20 cellular contexts compared by ENCODE assay signal in genomic region chr22:40553014-40553579, GRCh38.
"Had no signal": no experiment of that assay in that cellular context is flagged by ENCODE, and none has a peak within 500 bp of the region (broad histone marks: within the 10 kb centered on the region; RNA-seq: fewer than 3 reads in every experiment).

No MANE protein-coding gene starts in this region.

- H3K27me3 ChIP-seq: hepatocyte, sigmoid colon, tibial artery had no signal

- ATAC-seq: activated naive CD4-positive, alpha-beta T cell treated with anti-CD3 and anti-CD28 coated beads, Interleukin-2, amount 50 U/mL, for 72 hours; activated T-cell treated with anti-CD3 and anti-CD28 coated beads, Interleukin-2, amount 50 U/mL, for 72 hours; lower lobe of right lung; stimulated activated naive B cell treated with anti-CD40 and anti-IgM and Interleukin-4, amounts not matched to agents 10 μg/mL and 1 μg/mL and 100 μg/mL, for 72 hours had no signal

- H3K4me3 ChIP-seq: hepatocyte, lower lobe of right lung, sigmoid colon, tibial artery had no signal

- H3K4me3 Mint-ChIP-seq: activated T-cell treated with anti-CD3 and anti-CD28 coated beads, Interleukin-2, amount 50 U/mL, for 72 hours; nephron progenitor cell; stimulated activated naive B cell treated with anti-CD40 and anti-IgM and Interleukin-4, amounts not matched to agents 10 μg/mL and 1 μg/mL and 100 μg/mL, for 72 hours had no signal

- H3K4me1 ChIP-seq: lower lobe of right lung had no signal

- H3K9me3 ChIP-seq: lower lobe of right lung, sigmoid colon, tibial artery had no signal

- H3K9me3 Mint-ChIP-seq: nephron progenitor cell had no signal

- H3K27ac Mint-ChIP-seq: activated T-cell treated with anti-CD3 and anti-CD28 coated beads, Interleukin-2, amount 50 U/mL, for 72 hours; stimulated activated naive B cell treated with anti-CD40 and anti-IgM and Interleukin-4, amounts not matched to agents 10 μg/mL and 1 μg/mL and 100 μg/mL, for 72 hours had no signal

- FAIRE-seq: keratinocyte, urothelium cell line had no signal

- H2AFZ ChIP-seq: hepatocyte had no signal

- DNase-seq: activated CD8-positive, alpha-beta memory T cell treated with anti-CD3 and anti-CD28 coated beads for 24 hours; activated CD8-positive, alpha-beta memory T cell treated with anti-CD3 and anti-CD28 coated beads, Interleukin-2, amount 50 U/mL, for 48 hours; activated effector memory CD4-positive, alpha-beta T cell treated with anti-CD3 and anti-CD28 coated beads, Interleukin-2, amount 50 U/mL, for 16 hours; activated T-cell treated with anti-CD3 and anti-CD28 coated beads, Interleukin-2, amount 50 U/mL, for 72 hours; amniotic stem cell; effector CD4-positive, alpha-beta T cell; foreskin fibroblast; lower lobe of right lung; midbrain; nephron progenitor cell; nucleus accumbens; sigmoid colon; stimulated activated CD4-positive, alpha-beta T cell treated with anti-CD3 and anti-CD28 coated beads, Interleukin-4, amount 100 ng/mL, for 4 hours; stimulated activated naive B cell treated with anti-CD40 and anti-IgM and Interleukin-4, amounts not matched to agents 10 μg/mL and 1 μg/mL and 100 μg/mL, for 72 hours; T1000; tibial artery had no signal

- H3K4me2 ChIP-seq: hepatocyte had no signal

- H3K4me1 Mint-ChIP-seq: nephron progenitor cell had no signal

- H3K27ac ChIP-seq: hepatocyte, lower lobe of right lung, sigmoid colon, tibial artery had no signal

- H3K27me3 Mint-ChIP-seq: stimulated activated naive B cell treated with anti-CD40 and anti-IgM and Interleukin-4, amounts not matched to agents 10 μg/mL and 1 μg/mL and 100 μg/mL, for 72 hours had no signal
